19 cellular contexts compared by ENCODE assay signal in genomic region chr20:59181936-59182335, GRCh38. TPM values are rescaled to one million over a fixed set of nuclear protein-coding genes. Genes with fewer than 3 reads are reported as not detected.
"Had no signal": no experiment of that assay in that cellular context is flagged by ENCODE, and none has a peak within 500 bp of the region (broad histone marks: within the 10 kb centered on the region; RNA-seq: fewer than 3 reads in every experiment).

No MANE protein-coding gene starts in this region.

- H3K4me3 Mint-ChIP-seq: activated CD4-positive, alpha-beta T cell treated with anti-CD3 and anti-CD28 coated beads, Interleukin-2, amount 10 ng/mL, durations not matched to agents 7 days and 5 days had no signal

- H3K27me3 Mint-ChIP-seq: activated CD4-positive, alpha-beta T cell treated with anti-CD3 and anti-CD28 coated beads, Interleukin-2, amount 10 ng/mL, durations not matched to agents 7 days and 5 days; activated naive CD4-positive, alpha-beta T cell treated with anti-CD3 and anti-CD28 coated beads, Interleukin-2, amount 50 U/mL, for 24 hours had no signal

- ATAC-seq: esophagus mucosa, right cardiac atrium had no signal

- H3K9me3 Mint-ChIP-seq: activated naive CD4-positive, alpha-beta T cell treated with anti-CD3 and anti-CD28 coated beads, Interleukin-2, amount 50 U/mL, for 24 hours had no signal

- DNase-seq: activated CD4-positive, alpha-beta T cell treated with anti-CD3 and anti-CD28 coated beads, Interleukin-2, amount 10 ng/mL, durations not matched to agents 7 days and 5 days; brain microvascular endothelial cell; dorsolateral prefrontal cortex; foreskin fibroblast; glutamatergic neuron; midbrain; nucleus accumbens; right cardiac atrium; small intestine; SW 1271; T-helper 9 cell; tibial artery had no signal

- H3K4me3 ChIP-seq: dorsolateral prefrontal cortex, lung, tibial artery, vagina had no signal

- H3K27ac Mint-ChIP-seq: progenitor cell of endocrine pancreas had no signal

- H3K9me3 ChIP-seq: tibial artery, vagina had no signal

- H3K27me3 ChIP-seq: brain microvascular endothelial cell, dorsolateral prefrontal cortex, vagina had no signal

- H3K4me1 ChIP-seq: tibial artery, vagina had no signal

- H3K27ac ChIP-seq: brain microvascular endothelial cell, dorsolateral prefrontal cortex, tibial artery, vagina, VCaP had no signal

- H3K36me3 ChIP-seq: brain microvascular endothelial cell, tibial artery, vagina had no signal

RNA-seq across cellular contexts. Expression of gene ZNF831, which starts 18.3 kb away (rescaled TPM):
- total RNA-seq: chondrocyte, progenitor cell of endocrine pancreas had no signal
